In the genomic region with DNA sequence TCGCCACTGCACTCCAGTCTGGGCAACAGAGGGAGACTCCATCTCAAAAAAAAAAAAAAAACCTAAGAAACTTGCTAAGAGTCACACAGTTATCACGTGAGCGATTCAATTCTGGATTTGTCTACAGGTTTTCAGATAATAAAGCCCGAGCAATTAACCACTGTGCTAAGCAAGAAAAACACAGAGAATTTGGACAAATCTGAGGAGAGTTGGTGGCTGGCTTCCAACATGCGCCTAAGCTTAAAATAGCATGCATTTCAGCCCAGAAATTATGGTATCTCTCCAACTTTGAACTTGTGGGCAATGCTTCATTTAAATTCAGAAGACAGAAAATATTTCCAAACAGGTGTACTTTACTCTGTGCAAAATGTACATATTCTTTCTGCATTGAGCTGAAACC, we compare ENCODE assay signal across 26 cellular contexts.
DNase-seq lines count a peak whose midpoint lies in the region; ATAC-seq, FAIRE-seq and TF ChIP-seq lines count a peak whose summit lies in the region.
"Had no signal": no experiment of that assay in that cellular context is flagged by ENCODE, and none has a peak within 500 bp of the region (broad histone marks: within the 10 kb centered on the region; RNA-seq: fewer than 3 reads in every experiment).

No MANE protein-coding gene starts in this region.

- no peaks in the 10 kb centered on the region for H3K79me2 ChIP-seq in astrocyte (ENCODE audit: insufficient read depth, low read length)

- intact Hi-C loops in testis (cut with DNase I; ENCODE audit: low total_unique reads), result no loop called here

- ATAC-seq in GM21825 (IDR thresholded peaks at IDR 0.05; ENCODE audit: unreplicated experiment) (no peak), HG03565 (IDR thresholded peaks at IDR 0.05; ENCODE audit: unreplicated experiment) (no peak)
- ATAC-seq: CD8-positive, alpha-beta T cell; GM12878 had no signal

- no peaks in the 10 kb centered on the region for H3K36me3 ChIP-seq in astrocyte (ENCODE audit: insufficient read depth, low read length)
- H3K36me3 ChIP-seq in testis (ENCODE audit: low read depth, missing control alignments), result no peaks in the 10 kb centered on the region
- H3K36me3 ChIP-seq: BLaER1, HAP-1 had no signal

- H3K27me3 ChIP-seq in astrocyte (ENCODE audit: insufficient read depth, low read length), result no peaks in the 10 kb centered on the region
- no peaks in the 10 kb centered on the region for H3K27me3 ChIP-seq in testis
- H3K27me3 ChIP-seq: BLaER1 had no signal

- no peaks in the 10 kb centered on the region for H4K20me1 ChIP-seq in astrocyte (ENCODE audit: insufficient read depth, low read length)
- H4K20me1 ChIP-seq: BLaER1 had no signal

- H3K9me3 Mint-ChIP-seq in astrocyte (ENCODE audit: unreplicated experiment), result no peaks in the 10 kb centered on the region
- H3K9me3 Mint-ChIP-seq: CD8-positive, alpha-beta T cell had no signal

- H3K9me3 ChIP-seq in astrocyte (ENCODE audit: insufficient read depth, low read depth, low read length) (no peaks in the 10 kb centered on the region), testis (no peaks in the 10 kb centered on the region)
- H3K9me3 ChIP-seq: BLaER1, Caco-2, HAP-1 had no signal

- H3K4me3 ChIP-seq in astrocyte (ENCODE audit: insufficient read depth, low read depth, low read length) (no peak overlapping the region), testis (no peak overlapping the region)
- H3K4me3 ChIP-seq: BLaER1, GM12878, HAP-1 had no signal

- WGBS in testis, 2 donors, result 58 to 59% methylated on average over 5 of the region's 5 CpGs

- peak; percentile 26 for DNase-seq in M059J (ENCODE audit: low read depth)
- peak; percentile 30 for DNase-seq in astrocyte (ENCODE audit: low read depth)
- DNase-seq in islet precursor cell, result peak; percentile 7
- peak; percentile 41 for DNase-seq in testis
- no peak for DNase-seq in DMS53 (lab: John Stamatoyannopoulos, UW)
- DNase-seq in cerebellar nuclear complex (lab: John Stamatoyannopoulos, UW), result no peak
- DNase-seq: Caco-2; CD4-positive, CD25-positive, alpha-beta regulatory T cell; CD8-positive, alpha-beta T cell; DMS153; DMS79; EL; GDM1; GOT3; HFFc6 had no signal

- no peak overlapping the region for H3K4me2 ChIP-seq in astrocyte (ENCODE audit: low read length)
- H3K4me2 ChIP-seq: BLaER1 had no signal

- H3K9ac ChIP-seq in astrocyte (ENCODE audit: low read length), result no peak overlapping the region
- H3K9ac ChIP-seq: BLaER1 had no signal

- no peaks in the 10 kb centered on the region for H3K36me3 Mint-ChIP-seq in astrocyte (ENCODE audit: low read depth, unreplicated experiment)
- H3K36me3 Mint-ChIP-seq: CD4-positive, CD25-positive, alpha-beta regulatory T cell; CD8-positive, alpha-beta T cell had no signal

- no peak overlapping the region for H3K4me3 Mint-ChIP-seq in astrocyte (ENCODE audit: unreplicated experiment)
- H3K4me3 Mint-ChIP-seq: B cell; CD4-positive, CD25-positive, alpha-beta regulatory T cell; CD8-positive, alpha-beta T cell; HFFc6 had no signal

- no peak for FAIRE-seq in astrocyte (lab: Jason Lieb, UNC)
- FAIRE-seq: A204.1, GM12878, GM19239, H54 had no signal

- H3K4me1 ChIP-seq in astrocyte (ENCODE audit: insufficient read depth, low read length) (no peaks in the 10 kb centered on the region), testis (no peaks in the 10 kb centered on the region)
- H3K4me1 ChIP-seq: BLaER1, Caco-2, HAP-1 had no signal

- no peak overlapping the region for H2AFZ ChIP-seq in astrocyte (ENCODE audit: low read depth, low read length)

- TF ChIP-seq POLR2A in testis (IDR thresholded peaks at IDR 0.05), result no peak

- H3K27ac ChIP-seq in astrocyte (ENCODE audit: low read depth, low read length), result no peak overlapping the region
- no peak overlapping the region for H3K27ac ChIP-seq in testis
- H3K27ac ChIP-seq: 22Rv1, BLaER1, C4-2B had no signal

- no peak overlapping the region for H3K27ac Mint-ChIP-seq in astrocyte (ENCODE audit: unreplicated experiment)
- H3K27ac Mint-ChIP-seq: B cell; CD4-positive, CD25-positive, alpha-beta regulatory T cell; CD8-positive, alpha-beta T cell; HFFc6 had no signal

- no peaks in the 10 kb centered on the region for H3K4me1 Mint-ChIP-seq in astrocyte (ENCODE audit: low read depth, unreplicated experiment)
- H3K4me1 Mint-ChIP-seq: B cell had no signal

- H3K27me3 Mint-ChIP-seq in astrocyte (ENCODE audit: low read depth, unreplicated experiment), result peaks cover 5% of the 10 kb centered on the region
- H3K27me3 Mint-ChIP-seq: CD4-positive, CD25-positive, alpha-beta regulatory T cell had no signal

- no peak for TF ChIP-seq CTCF in astrocyte (IDR thresholded peaks at IDR 0.05; ENCODE audit: insufficient read depth, low read depth, low read length)
- TF ChIP-seq CTCF in testis (IDR thresholded peaks at IDR 0.05), result no peak

Comparison
In these comparisons a context has a peak if more than half of its experiments do, and no peak if none do; other contexts are left out.
1. DNase-seq: peak in M059J (single experiment), astrocyte (single experiment), islet precursor cell (single experiment) and testis (single experiment); none in DMS53 (single experiment) and cerebellar nuclear complex (0 of 2).